16 cellular contexts compared by ENCODE assay signal in the genomic region with DNA sequence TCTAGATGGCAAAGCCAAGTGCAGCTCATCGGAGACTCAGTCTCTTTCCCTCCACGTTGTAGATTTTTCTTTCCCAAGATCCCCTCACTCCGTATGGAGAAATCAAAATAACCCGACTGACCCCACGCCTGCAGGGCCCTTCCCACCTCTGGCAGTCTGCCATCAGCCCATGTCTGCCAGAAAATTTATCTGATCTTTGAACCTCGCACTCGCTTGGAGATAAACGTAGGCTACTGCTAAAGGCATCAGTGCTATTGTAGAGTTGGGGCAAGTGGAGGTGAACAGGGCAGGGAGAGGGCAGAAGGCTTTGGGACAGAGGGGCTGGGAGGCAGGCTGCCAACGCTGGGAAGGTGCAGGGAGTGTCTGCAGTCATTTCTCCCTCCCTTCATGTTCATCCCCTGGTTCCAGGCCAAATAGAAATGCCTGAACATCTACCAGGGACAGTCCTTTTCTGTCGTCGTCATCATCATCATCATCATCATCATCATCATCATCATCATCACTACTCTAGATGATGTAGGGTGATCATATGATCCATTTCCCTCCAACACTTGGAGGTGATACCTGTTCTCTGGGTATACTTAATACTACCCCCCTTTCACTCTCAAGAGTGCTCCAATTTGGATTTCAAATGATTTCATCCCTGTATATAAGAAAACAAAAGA.
DNase-seq lines count a peak whose midpoint lies in the region; ATAC-seq, FAIRE-seq and TF ChIP-seq lines count a peak whose summit lies in the region.
"Had no signal": no experiment of that assay in that cellular context is flagged by ENCODE, and none has a peak within 500 bp of the region (broad histone marks: within the 10 kb centered on the region; RNA-seq: fewer than 3 reads in every experiment).

No MANE protein-coding gene starts in this region.

- H3K4me1 ChIP-seq in A549 (0 out of 3 replicates have a peak, but pooled peaks cover 6% of the 10 kb centered on the region), kidney (ENCODE audit: control insufficient read depth in 1 of 2, insufficient read depth in 1 of 2, low read depth in 1 of 2, low read length in 2 of 2) (no peaks in the 10 kb centered on the region)
- H3K4me1 ChIP-seq in CD8-positive, alpha-beta T cell (ENCODE audit: insufficient read depth, low read length): no peaks in the 10 kb centered on the region

- FAIRE-seq in A549 (lab: Jason Lieb, UNC) (no peak), kidney (lab: Jason Lieb, UNC) (no peak)

- no peak for TF ChIP-seq EP300 in A549 (IDR thresholded peaks at IDR 0.05)

- H3K9me3 Mint-ChIP-seq in progenitor cell of endocrine pancreas (ENCODE audit: low read depth): no peaks in the 10 kb centered on the region
- H3K9me3 Mint-ChIP-seq in CD8-positive, alpha-beta T cell: no peaks in the 10 kb centered on the region

- H3K36me3 ChIP-seq in kidney (ENCODE audit: control insufficient read depth in 1 of 2, insufficient read depth in 2 of 2, low read length in 2 of 2): no peaks in the 10 kb centered on the region
- no peaks in the 10 kb centered on the region for H3K36me3 ChIP-seq in CD8-positive, alpha-beta T cell (ENCODE audit: insufficient read depth, low read length)
- H3K36me3 ChIP-seq: Peyer's patch had no signal

- TF ChIP-seq CTCF in A549 (IDR thresholded peaks at IDR 0.05): no peak
- no peak for TF ChIP-seq CTCF in kidney (IDR thresholded peaks at IDR 0.05; ENCODE audit: borderline replicate concordance, extremely low read depth, insufficient read depth)
- no peak for TF ChIP-seq CTCF in progenitor cell of endocrine pancreas (IDR thresholded peaks at IDR 0.05; ENCODE audit: unreplicated experiment)
- TF ChIP-seq CTCF in GM10266 (IDR thresholded peaks at IDR 0.05; ENCODE audit: control insufficient read depth, insufficient read depth, low read depth, missing control alignments): no peak
- TF ChIP-seq CTCF in CD8-positive, alpha-beta T cell (IDR thresholded peaks at IDR 0.05): no peak

- no peaks in the 10 kb centered on the region for H3K36me3 Mint-ChIP-seq in progenitor cell of endocrine pancreas (ENCODE audit: insufficient read depth)
- H3K36me3 Mint-ChIP-seq in CD8-positive, alpha-beta T cell: no peaks in the 10 kb centered on the region

- CTCF ChIA-PET in A549 (lab: Yijun Ruan, JAX): interaction anchor here (1.1 kb wide), 1 partner anchor 165 kb away, joined by 3 read pairs; no protein-coding TSS in a partner anchor
- CTCF ChIA-PET in CD8-positive, alpha-beta T cell (lab: Charles Lee): no interaction called here

- no peak for TF ChIP-seq RAD21 in A549 (conservative IDR thresholded peaks at IDR 0.05 in 1 of 2, IDR thresholded peaks at IDR 0.05 in 1 of 2)

- peak in 1 of 2 experiments; percentile 19; a peak in 1 of 6 replicates for ATAC-seq in A549
- ATAC-seq in CD8-positive, alpha-beta T cell: no peak
- ATAC-seq: Right ventricle myocardium inferior had no signal

- H3K9ac ChIP-seq in kidney (ENCODE audit: low read length in 2 of 2): no peak overlapping the region

- peak overlapping the region; percentile 13 for H3K27ac Mint-ChIP-seq in progenitor cell of endocrine pancreas
- no peak overlapping the region for H3K27ac Mint-ChIP-seq in CD8-positive, alpha-beta T cell

- H3K27me3 ChIP-seq in CD8-positive, alpha-beta T cell (ENCODE audit: insufficient read depth, low read length): no peaks in the 10 kb centered on the region
- H3K27me3 ChIP-seq: Peyer's patch had no signal

- H3K9me3 ChIP-seq in A549 (no peaks in the 10 kb centered on the region), kidney (ENCODE audit: control insufficient read depth in 1 of 2, low read length in 2 of 2) (no peaks in the 10 kb centered on the region)
- H3K9me3 ChIP-seq in CD8-positive, alpha-beta T cell (ENCODE audit: low read length): no peaks in the 10 kb centered on the region
- H3K9me3 ChIP-seq: Peyer's patch had no signal

- intact Hi-C loops in kidney (cut with DNase I): no loop called here
- intact Hi-C loops in CD8-positive, alpha-beta T cell (cut with DNase I, micrococcal nuclease): no loop called here

- H3K27ac ChIP-seq in A549 (no peak overlapping the region), kidney (ENCODE audit: low read depth in 2 of 2, low read length in 2 of 2) (no peak overlapping the region)
- no peak overlapping the region for H3K27ac ChIP-seq in CD8-positive, alpha-beta T cell (ENCODE audit: low read depth, low read length)
- H3K27ac ChIP-seq: Peyer's patch had no signal

- H3K4me2 ChIP-seq in A549: 0 out of 3 replicates have a peak overlapping the region, but pooled peaks have one; percentile 7

- no peak overlapping the region for H3K4me3 Mint-ChIP-seq in progenitor cell of endocrine pancreas (ENCODE audit: low read depth)
- H3K4me3 Mint-ChIP-seq in CD8-positive, alpha-beta T cell: no peak overlapping the region

- TF ChIP-seq POLR2A in A549 (IDR thresholded peaks at IDR 0.05; ENCODE audit: low read length): no peak

- no peak overlapping the region for H3K4me3 ChIP-seq in A549
- no peak overlapping the region for H3K4me3 ChIP-seq in kidney (ENCODE audit: low read length in 2 of 2)
- no peak overlapping the region for H3K4me3 ChIP-seq in CD8-positive, alpha-beta T cell (ENCODE audit: low read depth, low read length)
- H3K4me3 ChIP-seq: Peyer's patch had no signal

- DNase-seq in A549 (ENCODE audit: low read depth in 1 of 2, low spot score in 1 of 2): no peak
- peak; percentile 58 for DNase-seq in NCI-H2227 (lab: John Stamatoyannopoulos, UW; ENCODE audit: unreplicated experiment)
- peak; percentile 37 for DNase-seq in kidney
- DNase-seq in progenitor cell of endocrine pancreas (ENCODE audit: low spot score, unreplicated experiment): no peak
- no peak for DNase-seq in activated CD4-positive, alpha-beta T cell treated with anti-CD3 and anti-CD28 coated beads, Interleukin-2, amount 50 U/mL, for 1 hour
- no peak for DNase-seq in GM10266 (ENCODE audit: extremely low spot score)
- DNase-seq in CD8-positive, alpha-beta T cell: no peak
- DNase-seq: C1 segment of cervical spinal cord; NCI-H1092 treated with DMSO at 0.1 percent for 48 hours; NCI-H2081; NCI-H2171 treated with DMSO at 0.1 percent for 48 hours; NCI-H510A; NCI-H748 treated with DMSO at 0.1 percent for 48 hours; NK-92 treated with Interleukin-12 subunit alpha and Interleukin-12 subunit beta, amount 100 ng/mL, for 24 hours had no signal

- no peaks in the 10 kb centered on the region for H3K4me1 Mint-ChIP-seq in progenitor cell of endocrine pancreas (ENCODE audit: low read depth)
- no peaks in the 10 kb centered on the region for H3K4me1 Mint-ChIP-seq in CD8-positive, alpha-beta T cell (ENCODE audit: low read depth)

- peaks cover 12% of the 10 kb centered on the region for H3K27me3 Mint-ChIP-seq in progenitor cell of endocrine pancreas
- peaks cover 2% of the 10 kb centered on the region for H3K27me3 Mint-ChIP-seq in CD8-positive, alpha-beta T cell (ENCODE audit: low read depth)

- WGBS in A549 (ENCODE audit: missing lambda C conversion rate): 47% methylated on average over 11 of the region's 11 CpGs

- POLR2A ChIA-PET in A549 (lab: Yijun Ruan, JAX): no interaction called here
- POLR2A ChIA-PET in CD8-positive, alpha-beta T cell (lab: Charles Lee): no interaction called here

TF ChIP-seq in A549, 52 proteins besides CTCF, POLR2A, EP300 and RAD21 (continues in another document):
- TF ChIP-seq SMC3 (IDR thresholded peaks at IDR 0.05) (no peak), NFE2L2 (conservative IDR thresholded peaks at IDR 0.05; ENCODE audit: low read length) (no peak), MAX (IDR thresholded peaks at IDR 0.05) (no peak), JUNB (IDR thresholded peaks at IDR 0.05) (no peak), RARB (CRISPR knock-in tag; IDR thresholded peaks at IDR 0.05) (no peak), HOXA7 (CRISPR knock-in tag; IDR thresholded peaks at IDR 0.05) (no peak), RNF2 (IDR thresholded peaks at IDR 0.05; ENCODE audit: borderline replicate concordance, low read depth) (no peak), ZFP36 (IDR thresholded peaks at IDR 0.05; ENCODE audit: borderline replicate concordance, partially characterized antibody) (no peak), CHD2 (IDR thresholded peaks at IDR 0.05; ENCODE audit: low read length, partially characterized antibody) (no peak), HMGXB4 (CRISPR knock-in tag; IDR thresholded peaks at IDR 0.05; ENCODE audit: borderline replicate concordance) (no peak), CBX2 (IDR thresholded peaks at IDR 0.05; ENCODE audit: borderline replicate concordance, low read depth) (no peak)
- TF ChIP-seq, protein P1, sequence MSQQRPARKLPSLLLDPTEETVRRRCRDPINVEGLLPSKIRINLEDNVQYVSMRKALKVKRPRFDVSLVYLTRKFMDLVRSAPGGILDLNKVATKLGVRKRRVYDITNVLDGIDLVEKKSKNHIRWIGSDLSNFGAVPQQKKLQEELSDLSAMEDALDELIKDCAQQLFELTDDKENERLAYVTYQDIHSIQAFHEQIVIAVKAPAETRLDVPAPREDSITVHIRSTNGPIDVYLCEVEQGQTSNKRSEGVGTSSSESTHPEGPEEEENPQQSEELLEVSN (IDR thresholded peaks at IDR 0.05; ENCODE audit: borderline replicate concordance, low read depth): no peak
- TF ChIP-seq, protein P2, sequence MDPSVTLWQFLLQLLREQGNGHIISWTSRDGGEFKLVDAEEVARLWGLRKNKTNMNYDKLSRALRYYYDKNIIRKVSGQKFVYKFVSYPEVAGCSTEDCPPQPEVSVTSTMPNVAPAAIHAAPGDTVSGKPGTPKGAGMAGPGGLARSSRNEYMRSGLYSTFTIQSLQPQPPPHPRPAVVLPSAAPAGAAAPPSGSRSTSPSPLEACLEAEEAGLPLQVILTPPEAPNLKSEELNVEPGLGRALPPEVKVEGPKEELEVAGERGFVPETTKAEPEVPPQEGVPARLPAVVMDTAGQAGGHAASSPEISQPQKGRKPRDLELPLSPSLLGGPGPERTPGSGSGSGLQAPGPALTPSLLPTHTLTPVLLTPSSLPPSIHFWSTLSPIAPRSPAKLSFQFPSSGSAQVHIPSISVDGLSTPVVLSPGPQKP (IDR thresholded peaks at IDR 0.05; ENCODE audit: low read depth, low read length): no peak

Comparison
In these comparisons a context has a peak if more than half of its experiments do, and no peak if none do; other contexts are left out.
1. DNase-seq: peak in NCI-H2227 (single experiment) and kidney (single experiment); none in A549 (0 of 2), progenitor cell of endocrine pancreas (single experiment), activated CD4-positive, alpha-beta T cell treated with anti-CD3 and anti-CD28 coated beads, Interleukin-2, amount 50 U/mL, for 1 hour (single experiment), GM10266 (single experiment) and CD8-positive, alpha-beta T cell (0 of 7).